ENCODE assay signal across 13 cellular contexts in genomic region chr14:90850487-90850886, GRCh38. TPM values are rescaled to one million over a fixed set of nuclear protein-coding genes. Genes with fewer than 3 reads are reported as not detected.
DNase-seq lines count a peak whose midpoint lies in the region; ATAC-seq and TF ChIP-seq lines count a peak whose summit lies in the region.
"Had no signal": no experiment of that assay in that cellular context is flagged by ENCODE, and none has a peak within 500 bp of the region (broad histone marks: within the 10 kb centered on the region; RNA-seq: fewer than 3 reads in every experiment).

No MANE protein-coding gene starts in this region.

- H3K27me3 Mint-ChIP-seq in CD14-positive monocyte (ENCODE audit: low read depth in 3 of 3), result peaks cover 0 to 2% (median 0%) of the 10 kb centered on the region in 3 donors
- H3K27me3 Mint-ChIP-seq: CD4-positive, CD25-positive, alpha-beta regulatory T cell; central memory CD8-positive, alpha-beta T cell; T-cell had no signal

- H3K9me3 ChIP-seq in ES-I3 (ENCODE audit: control insufficient read depth, insufficient read depth, low read length) (no peaks in the 10 kb centered on the region), thyroid gland (no peaks in the 10 kb centered on the region)

- H3K4me3 Mint-ChIP-seq in CD14-positive monocyte, result no peak overlapping the region
- H3K4me3 Mint-ChIP-seq: CD4-positive, CD25-positive, alpha-beta regulatory T cell; central memory CD8-positive, alpha-beta T cell; T-cell had no signal

- no peak overlapping the region for H3K27ac Mint-ChIP-seq in CD14-positive monocyte
- H3K27ac Mint-ChIP-seq: CD4-positive, CD25-positive, alpha-beta regulatory T cell; T-cell had no signal

- H3K36me3 Mint-ChIP-seq in CD14-positive monocyte, result peaks cover 0 to 5% of the 10 kb centered on the region in 2 donors

- no peaks in the 10 kb centered on the region for H3K4me1 Mint-ChIP-seq in CD14-positive monocyte
- H3K4me1 Mint-ChIP-seq: central memory CD8-positive, alpha-beta T cell; T-cell had no signal

- ATAC-seq in GM21786 (IDR thresholded peaks at IDR 0.05; ENCODE audit: unreplicated experiment), result no peak
- ATAC-seq: T-cell had no signal

- peaks cover 0 to 2% (median 0%) of the 10 kb centered on the region in 7 donors for H3K9me3 Mint-ChIP-seq in CD14-positive monocyte
- H3K9me3 Mint-ChIP-seq: CD4-positive, CD25-positive, alpha-beta regulatory T cell; central memory CD8-positive, alpha-beta T cell; T-cell had no signal

- DNase-seq in RKO (ENCODE audit: low spot score) (peak; percentile 81), epithelial cell of prostate (ENCODE audit: low read depth, low spot score) (no peak), myocyte (ENCODE audit: low read depth) (peak; percentile 82), DMS 273 treated with DMSO at 0.1 percent for 48 hours (lab: John Stamatoyannopoulos, UW) (no peak), thyroid gland (no peak), CD14-positive monocyte (ENCODE audit: low spot score) (no peak)
- DNase-seq: CD4-positive, CD25-positive, alpha-beta regulatory T cell; NCI-H2171; T-cell had no signal

- H3K27ac ChIP-seq in epithelial cell of prostate (peak overlapping the region; percentile 81), thyroid gland (no peak overlapping the region)

- TF ChIP-seq CTCF in thyroid gland (IDR thresholded peaks at IDR 0.05) (no peak), CD14-positive monocyte (IDR thresholded peaks at IDR 0.05) (no peak)

- 76 to 77% methylated on average over 3 of the region's 3 CpGs for WGBS in thyroid gland, 2 donors

- peak overlapping the region; percentile 5; the same call in 1 of the 2 replicates for H3K9ac ChIP-seq in ES-I3 (ENCODE audit: low read depth, low read length)

- H3K36me3 ChIP-seq in ES-I3 (ENCODE audit: insufficient read depth, low read length) (no peaks in the 10 kb centered on the region), thyroid gland (no peaks in the 10 kb centered on the region)

- H3K4me1 ChIP-seq in ES-I3 (ENCODE audit: insufficient read depth, low read length) (peaks cover 16% of the 10 kb centered on the region), thyroid gland (no peaks in the 10 kb centered on the region)

- intact Hi-C loops in thyroid gland (cut with DNase I) (no loop called here), CD14-positive monocyte (cut with micrococcal nuclease) (no loop called here)

- TF ChIP-seq POLR2A in thyroid gland (IDR thresholded peaks at IDR 0.05), result no peak

- no peaks in the 10 kb centered on the region for H3K27me3 ChIP-seq in thyroid gland

- H3K4me3 ChIP-seq in thyroid gland (replicated peaks in 1 of 3), result no peak overlapping the region
- H3K4me3 ChIP-seq: skin epidermis had no signal

RNA-seq across cellular contexts. Expression of gene TTC7B, which starts 34.3 kb away (rescaled TPM):
- 40.6 and 42.1 TPM in 2 replicates for total RNA-seq in myocyte
- 32.9 TPM for polyA plus RNA-seq in myocyte (2012)
- total RNA-seq in thyroid gland, result 10 to 100 TPM; 19.1 to 87.6 (median 22.1) TPM
- polyA plus RNA-seq in CD14-positive monocyte, result 1 to 10 TPM in 1 of 2 donors, under 1 TPM in 1; 0.87 to 1.2 TPM

Comparison
In these comparisons a context has a peak if more than half of its experiments do, and no peak if none do; other contexts are left out.
1. DNase-seq: peak in RKO (single experiment) and myocyte (single experiment); none in epithelial cell of prostate (single experiment), DMS 273 treated with DMSO at 0.1 percent for 48 hours (single experiment), thyroid gland (0 of 2) and CD14-positive monocyte (single experiment).